ENCODE assay signal across 17 cellular contexts in genomic region chr6:13680448-13680968, GRCh38. TPM values are rescaled to one million over a fixed set of nuclear protein-coding genes. Genes with fewer than 3 reads are reported as not detected.
DNase-seq lines count a peak whose midpoint lies in the region; ATAC-seq and TF ChIP-seq lines count a peak whose summit lies in the region.
"Had no signal": no experiment of that assay in that cellular context is flagged by ENCODE, and none has a peak within 500 bp of the region (broad histone marks: within the 10 kb centered on the region; RNA-seq: fewer than 3 reads in every experiment).

No MANE protein-coding gene starts in this region.

- no peak overlapping the region for H3K27ac ChIP-seq in CD8-positive, alpha-beta T cell (ENCODE audit: low read depth, low read length)
- H3K27ac ChIP-seq: BLaER1, KMS-11 had no signal

- POLR2A ChIA-PET in CD8-positive, alpha-beta T cell (lab: Charles Lee) = interaction anchor here (1.0 to 1.2 kb wide), 2 partner anchors 11 to 65 kb away, joined by 4 to 6 read pairs; partner anchors contain the start of gene NOL7

- no peaks in the 10 kb centered on the region for H3K9me3 ChIP-seq in CD8-positive, alpha-beta T cell (ENCODE audit: low read length)

- CTCF ChIA-PET in activated CD8-positive, alpha-beta memory T cell treated with anti-CD3 and anti-CD28 coated beads, Interleukin-2, amount 10 ng/mL, durations not matched to agents 7 days and 5 days (lab: Charles Lee) = interaction anchor here (0.5 to 1.6 kb wide), 6 partner anchors 9 to 106 kb away, joined by 3 to 8 read pairs (median 3); partner anchors contain the start of genes NOL7 and SIRT5
- CTCF ChIA-PET in CD8-positive, alpha-beta T cell (lab: Charles Lee) = interaction anchor here (1.2 to 1.9 kb wide), 3 partner anchors 10 to 106 kb away, joined by 3 to 5 read pairs (median 4); partner anchors contain the start of genes NOL7 and SIRT5

- no peaks in the 10 kb centered on the region for H3K27me3 Mint-ChIP-seq in activated CD8-positive, alpha-beta memory T cell treated with anti-CD3 and anti-CD28 coated beads, Interleukin-2, amount 10 ng/mL, durations not matched to agents 7 days and 5 days
- no peaks in the 10 kb centered on the region for H3K27me3 Mint-ChIP-seq in CD8-positive, alpha-beta T cell (ENCODE audit: low read depth)
- H3K27me3 Mint-ChIP-seq in activated naive CD8-positive, alpha-beta T cell treated with anti-CD3 and anti-CD28 coated beads for 36 hours = no peaks in the 10 kb centered on the region
- H3K27me3 Mint-ChIP-seq in natural killer cell (ENCODE audit: low read depth in 2 of 2) = no peaks in the 10 kb centered on the region

- H3K4me3 Mint-ChIP-seq in activated CD8-positive, alpha-beta memory T cell treated with anti-CD3 and anti-CD28 coated beads, Interleukin-2, amount 10 ng/mL, durations not matched to agents 7 days and 5 days = no peak overlapping the region
- H3K4me3 Mint-ChIP-seq in CD8-positive, alpha-beta T cell = no peak overlapping the region
- no peak overlapping the region for H3K4me3 Mint-ChIP-seq in activated naive CD8-positive, alpha-beta T cell treated with anti-CD3 and anti-CD28 coated beads for 36 hours
- peak overlapping the region; percentile 55 for H3K4me3 Mint-ChIP-seq in natural killer cell

- peaks cover 38% of the 10 kb centered on the region for H3K4me1 ChIP-seq in CD8-positive, alpha-beta T cell (ENCODE audit: insufficient read depth, low read length)

- no peaks in the 10 kb centered on the region for H3K36me3 ChIP-seq in CD8-positive, alpha-beta T cell (ENCODE audit: insufficient read depth, low read length)

- intact Hi-C loops in CD8-positive, alpha-beta T cell (cut with DNase I, micrococcal nuclease) = loop anchor here in 1 of 2 experiments (2.0 kb wide), 1 partner anchor 14 kb away; no protein-coding TSS in a partner anchor
- intact Hi-C loops in natural killer cell (cut with micrococcal nuclease) = no loop called here

- no peak for TF ChIP-seq CTCF in CD8-positive, alpha-beta T cell (IDR thresholded peaks at IDR 0.05)
- TF ChIP-seq CTCF in natural killer cell (IDR thresholded peaks at IDR 0.05) = no peak

- H3K27me3 ChIP-seq in CD8-positive, alpha-beta T cell (ENCODE audit: insufficient read depth, low read length) = no peaks in the 10 kb centered on the region
- H3K27me3 ChIP-seq: BLaER1 had no signal

- no peak for DNase-seq in activated CD8-positive, alpha-beta memory T cell treated with anti-CD3 and anti-CD28 coated beads, Interleukin-2, amount 10 ng/mL, durations not matched to agents 7 days and 5 days
- DNase-seq in activated CD8-positive, alpha-beta memory T cell treated with anti-CD3 and anti-CD28 coated beads, Interleukin-2, amount 50 U/mL, for 4 hours = no peak
- DNase-seq in CD8-positive, alpha-beta T cell = no peak
- DNase-seq in activated naive CD8-positive, alpha-beta T cell treated with anti-CD3 and anti-CD28 coated beads for 36 hours = no peak
- DNase-seq in natural killer cell (no peak), mesenteric fat pad (ENCODE audit: low spot score) (no peak), NOMO-1 treated with DMSO at 0.1 percent for 48 hours (lab: John Stamatoyannopoulos, UW; ENCODE audit: unreplicated experiment) (no peak)
- DNase-seq: DMS79 treated with DMSO at 0.1 percent for 48 hours, NCI-H1417 treated with DMSO at 0.1 percent for 48 hours, NCI-H187 treated with DMSO at 0.1 percent for 48 hours, NCI-H2227 treated with DMSO at 0.1 percent for 48 hours, NCI-H510A treated with DMSO at 0.1 percent for 48 hours, NCI-H82, SHP77 treated with DMSO at 0.1 percent for 48 hours had no signal

- peaks cover 5% of the 10 kb centered on the region for H3K9me3 Mint-ChIP-seq in activated CD8-positive, alpha-beta memory T cell treated with anti-CD3 and anti-CD28 coated beads, Interleukin-2, amount 10 ng/mL, durations not matched to agents 7 days and 5 days (ENCODE audit: low read depth)
- H3K9me3 Mint-ChIP-seq in CD8-positive, alpha-beta T cell = peaks cover 7% of the 10 kb centered on the region
- H3K9me3 Mint-ChIP-seq in activated naive CD8-positive, alpha-beta T cell treated with anti-CD3 and anti-CD28 coated beads for 36 hours = peaks cover 15% of the 10 kb centered on the region
- peaks cover 3% of the 10 kb centered on the region in 2 donors for H3K9me3 Mint-ChIP-seq in natural killer cell

- H3K4me1 Mint-ChIP-seq in activated CD8-positive, alpha-beta memory T cell treated with anti-CD3 and anti-CD28 coated beads, Interleukin-2, amount 10 ng/mL, durations not matched to agents 7 days and 5 days = peaks cover 34% of the 10 kb centered on the region
- peaks cover 70% of the 10 kb centered on the region for H3K4me1 Mint-ChIP-seq in CD8-positive, alpha-beta T cell (ENCODE audit: low read depth)
- peaks cover 52% of the 10 kb centered on the region for H3K4me1 Mint-ChIP-seq in activated naive CD8-positive, alpha-beta T cell treated with anti-CD3 and anti-CD28 coated beads for 36 hours
- peaks cover 52 to 54% of the 10 kb centered on the region in 2 donors for H3K4me1 Mint-ChIP-seq in natural killer cell

- no peak for ATAC-seq in activated CD8-positive, alpha-beta memory T cell treated with anti-CD3 and anti-CD28 coated beads, Interleukin-2, amount 10 ng/mL, durations not matched to agents 7 days and 5 days
- ATAC-seq in CD8-positive, alpha-beta T cell = no peak
- no peak for ATAC-seq in natural killer cell
- no peak for ATAC-seq in GM18517 (IDR thresholded peaks at IDR 0.05; ENCODE audit: unreplicated experiment)

- H3K36me3 Mint-ChIP-seq in activated CD8-positive, alpha-beta memory T cell treated with anti-CD3 and anti-CD28 coated beads, Interleukin-2, amount 10 ng/mL, durations not matched to agents 7 days and 5 days = peaks cover 48% of the 10 kb centered on the region
- H3K36me3 Mint-ChIP-seq in CD8-positive, alpha-beta T cell = peaks cover 11% of the 10 kb centered on the region
- peaks cover 43% of the 10 kb centered on the region for H3K36me3 Mint-ChIP-seq in activated naive CD8-positive, alpha-beta T cell treated with anti-CD3 and anti-CD28 coated beads for 36 hours
- H3K36me3 Mint-ChIP-seq in natural killer cell = peaks cover 7% of the 10 kb centered on the region

- H3K27ac Mint-ChIP-seq in activated CD8-positive, alpha-beta memory T cell treated with anti-CD3 and anti-CD28 coated beads, Interleukin-2, amount 10 ng/mL, durations not matched to agents 7 days and 5 days = peak overlapping the region; percentile 24
- peak overlapping the region; percentile 60 for H3K27ac Mint-ChIP-seq in CD8-positive, alpha-beta T cell
- peak overlapping the region; percentile 74 for H3K27ac Mint-ChIP-seq in activated naive CD8-positive, alpha-beta T cell treated with anti-CD3 and anti-CD28 coated beads for 36 hours
- peak overlapping the region; percentile 91 to 93 for H3K27ac Mint-ChIP-seq in natural killer cell

- no peak overlapping the region for H3K4me3 ChIP-seq in CD8-positive, alpha-beta T cell (ENCODE audit: low read depth, low read length)
- H3K4me3 ChIP-seq: BLaER1 had no signal

RNA-seq across cellular contexts. Expression of gene RANBP9, which starts 31.1 kb away (rescaled TPM):
- 10 to 100 TPM; 57.2 to 74.3 TPM for total RNA-seq in activated CD8-positive, alpha-beta memory T cell treated with anti-CD3 and anti-CD28 coated beads, Interleukin-2, amount 10 ng/mL, durations not matched to agents 7 days and 5 days
- total RNA-seq in CD8-positive, alpha-beta T cell = 10 to 100 TPM; 79.1 to 81.9 TPM
- total RNA-seq in activated naive CD8-positive, alpha-beta T cell treated with anti-CD3 and anti-CD28 coated beads for 36 hours = 10 to 100 TPM; 54.9 to 56.5 TPM
- total RNA-seq in natural killer cell = 10 to 100 TPM; 52.2 to 62.5 (median 57.6) TPM
- 42.2 TPM for total RNA-seq in mesenteric fat pad

Comparison
In these comparisons a context has a peak if more than half of its experiments do, and no peak if none do; other contexts are left out.
1. H3K27ac Mint-ChIP-seq: peak in every context shown above with its lines; median percentile 92 in natural killer cell; 74 in activated naive CD8-positive, alpha-beta T cell treated with anti-CD3 and anti-CD28 coated beads for 36 hours; 60 in CD8-positive, alpha-beta T cell; 24 in activated CD8-positive, alpha-beta memory T cell treated with anti-CD3 and anti-CD28 coated beads, Interleukin-2, amount 10 ng/mL, durations not matched to agents 7 days and 5 days.